In the genomic region with DNA sequence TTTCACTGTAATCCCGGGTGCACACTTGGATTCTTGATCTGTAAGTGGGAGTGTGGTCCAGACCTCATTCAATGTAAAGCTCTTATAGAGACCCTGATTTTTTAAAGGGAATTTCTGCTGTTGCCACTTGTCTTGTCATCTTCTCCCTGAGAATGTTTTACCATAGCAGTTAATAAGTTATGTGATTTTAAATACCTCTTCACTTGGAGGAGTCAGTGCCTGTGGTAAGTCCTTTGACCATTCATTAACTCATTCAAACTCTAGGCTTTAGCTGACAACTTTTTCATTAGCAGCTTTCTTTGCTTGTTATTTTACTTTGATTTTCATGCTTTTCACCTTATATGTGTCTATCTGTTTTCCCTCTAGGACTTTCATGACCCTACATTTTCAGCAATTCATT, we compare ENCODE assay signal across 1 cellular context.
TF ChIP-seq lines count a peak whose summit lies in the region.

No MANE protein-coding gene starts in this region.

TF ChIP-seq in SK-N-SH, 30 proteins besides CTCF, POLR2A, EP300 and RAD21:
- TF ChIP-seq, protein P1, sequence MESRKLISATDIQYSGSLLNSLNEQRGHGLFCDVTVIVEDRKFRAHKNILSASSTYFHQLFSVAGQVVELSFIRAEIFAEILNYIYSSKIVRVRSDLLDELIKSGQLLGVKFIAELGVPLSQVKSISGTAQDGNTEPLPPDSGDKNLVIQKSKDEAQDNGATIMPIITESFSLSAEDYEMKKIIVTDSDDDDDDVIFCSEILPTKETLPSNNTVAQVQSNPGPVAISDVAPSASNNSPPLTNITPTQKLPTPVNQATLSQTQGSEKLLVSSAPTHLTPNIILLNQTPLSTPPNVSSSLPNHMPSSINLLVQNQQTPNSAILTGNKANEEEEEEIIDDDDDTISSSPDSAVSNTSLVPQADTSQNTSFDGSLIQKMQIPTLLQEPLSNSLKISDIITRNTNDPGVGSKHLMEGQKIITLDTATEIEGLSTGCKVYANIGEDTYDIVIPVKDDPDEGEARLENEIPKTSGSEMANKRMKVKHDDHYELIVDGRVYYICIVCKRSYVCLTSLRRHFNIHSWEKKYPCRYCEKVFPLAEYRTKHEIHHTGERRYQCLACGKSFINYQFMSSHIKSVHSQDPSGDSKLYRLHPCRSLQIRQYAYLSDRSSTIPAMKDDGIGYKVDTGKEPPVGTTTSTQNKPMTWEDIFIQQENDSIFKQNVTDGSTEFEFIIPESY (IDR thresholded peaks at IDR 0.05; ENCODE audit: borderline replicate concordance, low read depth), result no peak
- TF ChIP-seq EZH2phosphoT487 (IDR thresholded peaks at IDR 0.05; ENCODE audit: borderline replicate concordance, low read depth) (no peak), RCOR1 (IDR thresholded peaks at IDR 0.05; ENCODE audit: low read length) (no peak), RFX5 (IDR thresholded peaks at IDR 0.05; ENCODE audit: low read length) (no peak), FOSL2 (IDR thresholded peaks at IDR 0.05; ENCODE audit: borderline replicate concordance, low read depth) (no peak), SMC3 (IDR thresholded peaks at IDR 0.05; ENCODE audit: low read depth, low read length) (no peak), SIN3A (IDR thresholded peaks at IDR 0.05; ENCODE audit: borderline replicate concordance, low read depth, low read length) (no peak), CHD2 (IDR thresholded peaks at IDR 0.05; ENCODE audit: low read length, partially characterized antibody) (no peak), FOXM1 (IDR thresholded peaks at IDR 0.05; ENCODE audit: low read depth) (no peak)
- TF ChIP-seq, protein P2, sequence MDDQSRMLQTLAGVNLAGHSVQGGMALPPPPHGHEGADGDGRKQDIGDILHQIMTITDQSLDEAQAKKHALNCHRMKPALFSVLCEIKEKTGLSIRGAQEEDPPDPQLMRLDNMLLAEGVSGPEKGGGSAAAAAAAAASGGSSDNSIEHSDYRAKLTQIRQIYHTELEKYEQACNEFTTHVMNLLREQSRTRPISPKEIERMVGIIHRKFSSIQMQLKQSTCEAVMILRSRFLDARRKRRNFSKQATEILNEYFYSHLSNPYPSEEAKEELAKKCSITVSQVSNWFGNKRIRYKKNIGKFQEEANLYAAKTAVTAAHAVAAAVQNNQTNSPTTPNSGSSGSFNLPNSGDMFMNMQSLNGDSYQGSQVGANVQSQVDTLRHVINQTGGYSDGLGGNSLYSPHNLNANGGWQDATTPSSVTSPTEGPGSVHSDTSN (IDR thresholded peaks at IDR 0.05), result no peak
- TF ChIP-seq, protein P3, sequence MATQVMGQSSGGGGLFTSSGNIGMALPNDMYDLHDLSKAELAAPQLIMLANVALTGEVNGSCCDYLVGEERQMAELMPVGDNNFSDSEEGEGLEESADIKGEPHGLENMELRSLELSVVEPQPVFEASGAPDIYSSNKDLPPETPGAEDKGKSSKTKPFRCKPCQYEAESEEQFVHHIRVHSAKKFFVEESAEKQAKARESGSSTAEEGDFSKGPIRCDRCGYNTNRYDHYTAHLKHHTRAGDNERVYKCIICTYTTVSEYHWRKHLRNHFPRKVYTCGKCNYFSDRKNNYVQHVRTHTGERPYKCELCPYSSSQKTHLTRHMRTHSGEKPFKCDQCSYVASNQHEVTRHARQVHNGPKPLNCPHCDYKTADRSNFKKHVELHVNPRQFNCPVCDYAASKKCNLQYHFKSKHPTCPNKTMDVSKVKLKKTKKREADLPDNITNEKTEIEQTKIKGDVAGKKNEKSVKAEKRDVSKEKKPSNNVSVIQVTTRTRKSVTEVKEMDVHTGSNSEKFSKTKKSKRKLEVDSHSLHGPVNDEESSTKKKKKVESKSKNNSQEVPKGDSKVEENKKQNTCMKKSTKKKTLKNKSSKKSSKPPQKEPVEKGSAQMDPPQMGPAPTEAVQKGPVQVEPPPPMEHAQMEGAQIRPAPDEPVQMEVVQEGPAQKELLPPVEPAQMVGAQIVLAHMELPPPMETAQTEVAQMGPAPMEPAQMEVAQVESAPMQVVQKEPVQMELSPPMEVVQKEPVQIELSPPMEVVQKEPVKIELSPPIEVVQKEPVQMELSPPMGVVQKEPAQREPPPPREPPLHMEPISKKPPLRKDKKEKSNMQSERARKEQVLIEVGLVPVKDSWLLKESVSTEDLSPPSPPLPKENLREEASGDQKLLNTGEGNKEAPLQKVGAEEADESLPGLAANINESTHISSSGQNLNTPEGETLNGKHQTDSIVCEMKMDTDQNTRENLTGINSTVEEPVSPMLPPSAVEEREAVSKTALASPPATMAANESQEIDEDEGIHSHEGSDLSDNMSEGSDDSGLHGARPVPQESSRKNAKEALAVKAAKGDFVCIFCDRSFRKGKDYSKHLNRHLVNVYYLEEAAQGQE (IDR thresholded peaks at IDR 0.05; ENCODE audit: low read depth, low read length), result no peak
- TF ChIP-seq, protein P4, sequence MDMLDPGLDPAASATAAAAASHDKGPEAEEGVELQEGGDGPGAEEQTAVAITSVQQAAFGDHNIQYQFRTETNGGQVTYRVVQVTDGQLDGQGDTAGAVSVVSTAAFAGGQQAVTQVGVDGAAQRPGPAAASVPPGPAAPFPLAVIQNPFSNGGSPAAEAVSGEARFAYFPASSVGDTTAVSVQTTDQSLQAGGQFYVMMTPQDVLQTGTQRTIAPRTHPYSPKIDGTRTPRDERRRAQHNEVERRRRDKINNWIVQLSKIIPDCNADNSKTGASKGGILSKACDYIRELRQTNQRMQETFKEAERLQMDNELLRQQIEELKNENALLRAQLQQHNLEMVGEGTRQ (IDR thresholded peaks at IDR 0.05; ENCODE audit: borderline replicate concordance, low read depth, low read length), result no peak
